8 cellular contexts compared by ENCODE assay signal in genomic region chr1:112706505-112707216, GRCh38. TPM values are rescaled to one million over a fixed set of nuclear protein-coding genes. Genes with fewer than 3 reads are reported as not detected.
DNase-seq lines count a peak whose midpoint lies in the region; ATAC-seq and TF ChIP-seq lines count a peak whose summit lies in the region.

Gene RHOC, minus strand, starts transcription at chr1:112707127. Its CDS starts 3,328 bp downstream, at chr1:112703799.

- no peaks in the 10 kb centered on the region for H3K9me3 Mint-ChIP-seq in activated naive CD4-positive, alpha-beta T cell treated with anti-CD3 and anti-CD28 coated beads, Interleukin-2, amount 50 U/mL, for 72 hours

- 1% methylated on average over 16 to 60 of the region's 60 CpGs for WGBS in ovary, 3 donors

- no peak for TF ChIP-seq CTCF in ovary (IDR thresholded peaks at IDR 0.05)

- H3K27ac ChIP-seq in ovary, result peak within 1 kb of the TSS; percentile 85 to 92

- ATAC-seq in GM18502 (IDR thresholded peaks at IDR 0.05; ENCODE audit: poor library complexity, unreplicated experiment), result peak; percentile 67
- peak; percentile 58 for ATAC-seq in HG02840 (IDR thresholded peaks at IDR 0.05; ENCODE audit: low FRiP score, unreplicated experiment)
- peak; percentile 36 to 77 for ATAC-seq in activated naive CD4-positive, alpha-beta T cell treated with anti-CD3 and anti-CD28 coated beads, Interleukin-2, amount 50 U/mL, for 72 hours

- intact Hi-C loops in head of caudate nucleus (cut with DNase I), result loop anchor here (2.0 to 10.0 kb wide), 3 partner anchors 82 to 312 kb away; partner anchors contain the start of gene CTTNBP2NL
- intact Hi-C loops in ovary (cut with DNase I), result loop anchor here (2.0 to 10.0 kb wide), 10 partner anchors 34 to 316 kb away; partner anchors contain the start of genes CTTNBP2NL (in 2 of the 4), CAPZA1 (in 1 of the 4), MOV10 (in 1 of the 4) and ST7L (in 1 of the 4)

- no peaks in the 10 kb centered on the region for H3K36me3 ChIP-seq in ovary

- peaks cover 6 to 9% of the 10 kb centered on the region in 2 donors for H3K36me3 Mint-ChIP-seq in activated naive CD4-positive, alpha-beta T cell treated with anti-CD3 and anti-CD28 coated beads, Interleukin-2, amount 50 U/mL, for 72 hours

- DNase-seq in AG20443 (ENCODE audit: low spot score), result peak; percentile 93
- peak; percentile 81 for DNase-seq in NCI-H510A (lab: John Stamatoyannopoulos, UW)
- DNase-seq in activated naive CD4-positive, alpha-beta T cell treated with anti-CD3 and anti-CD28 coated beads, Interleukin-2, amount 50 U/mL, for 72 hours (ENCODE audit: low spot score in 2 of 2), result peak; percentile 59 to 69
- DNase-seq in head of caudate nucleus, result peak in 25 of 42 donors; percentile 31 to 73 (median 53)
- peak; percentile 74 to 83 (median 77) for DNase-seq in ovary
- no peak for DNase-seq in cerebellar nuclear complex (lab: John Stamatoyannopoulos, UW)

- peak within 1 kb of the TSS in 1 of 2 donors; percentile 86 for H3K27ac Mint-ChIP-seq in activated naive CD4-positive, alpha-beta T cell treated with anti-CD3 and anti-CD28 coated beads, Interleukin-2, amount 50 U/mL, for 72 hours

- TF ChIP-seq EP300 in ovary (IDR thresholded peaks at IDR 0.05), result no peak

- H3K27me3 ChIP-seq in ovary, result no peaks in the 10 kb centered on the region

- H3K9me3 ChIP-seq in ovary, result no peaks in the 10 kb centered on the region

- peak; percentile 65 for TF ChIP-seq POLR2A in ovary (IDR thresholded peaks at IDR 0.05)

- H3K4me3 ChIP-seq in ovary, result peak within 1 kb of the TSS; percentile 67

- peaks cover 9% of the 10 kb centered on the region for H3K4me1 ChIP-seq in ovary (ENCODE audit: insufficient read depth)

RNA-seq across cellular contexts. Expression of gene RHOC, which starts in this region (rescaled TPM):
- 10 to 100 TPM; 62.4 to 81.8 TPM for total RNA-seq in activated naive CD4-positive, alpha-beta T cell treated with anti-CD3 and anti-CD28 coated beads, Interleukin-2, amount 50 U/mL, for 72 hours
- 100 to 1,000 TPM; 177 to 276 (median 208) TPM for total RNA-seq in ovary
- 100 to 1,000 TPM; 249 to 308 TPM for polyA plus RNA-seq in ovary

Comparison
In these comparisons a context has a peak if more than half of its experiments do, and no peak if none do; other contexts are left out.
1. DNase-seq: peak in AG20443 (single experiment), NCI-H510A (single experiment), activated naive CD4-positive, alpha-beta T cell treated with anti-CD3 and anti-CD28 coated beads, Interleukin-2, amount 50 U/mL, for 72 hours (2 of 2), head of caudate nucleus (25 of 42) and ovary (5 of 5); none in cerebellar nuclear complex (0 of 2).
2. Peak in every context shown above with its lines, with median percentiles within 50 percentile points of each other: ATAC-seq.